Comparison of ENCODE assay signal across 21 cellular contexts in the genomic region with DNA sequence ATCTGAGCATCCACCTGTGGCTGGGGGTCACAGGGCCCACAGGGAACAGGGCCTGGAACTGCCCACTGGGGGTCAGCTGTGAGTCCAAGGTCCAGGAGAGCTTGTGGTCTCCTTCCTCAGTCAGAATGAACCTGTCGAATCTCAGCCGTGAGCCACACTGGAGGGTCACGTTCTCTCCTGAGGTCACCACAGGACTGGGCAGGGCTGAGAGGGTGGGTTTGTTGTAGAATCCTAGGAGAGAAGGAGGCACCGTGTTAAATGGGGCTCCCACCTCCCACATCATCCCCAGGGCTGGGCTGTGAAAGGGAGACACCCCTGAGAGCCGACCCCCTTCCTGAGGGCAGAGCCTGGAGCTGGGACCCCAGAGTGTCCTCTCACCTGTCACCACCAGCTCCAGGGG. TPM values are rescaled to one million over a fixed set of nuclear protein-coding genes. Genes with fewer than 3 reads are reported as not detected.
"Had no signal": no experiment of that assay in that cellular context is flagged by ENCODE, and none has a peak within 500 bp of the region (broad histone marks: within the 10 kb centered on the region; RNA-seq: fewer than 3 reads in every experiment).

No MANE protein-coding gene starts in this region.

- H3K27me3 ChIP-seq: thyroid gland had no signal

- H3K36me3 Mint-ChIP-seq: immature natural killer cell; naive thymus-derived CD4-positive, alpha-beta T cell; type B pancreatic cell had no signal

- H3K36me3 ChIP-seq: gastroesophageal sphincter, left ventricle myocardium inferior, thyroid gland had no signal

- H3K27ac ChIP-seq: gastroesophageal sphincter, left ventricle myocardium inferior, thyroid gland had no signal

- H3K4me1 ChIP-seq: gastroesophageal sphincter, left ventricle myocardium inferior, thyroid gland had no signal

- H3K9me3 ChIP-seq: gastroesophageal sphincter, left ventricle myocardium inferior, thyroid gland had no signal

- H3K4me3 Mint-ChIP-seq: immature natural killer cell; naive thymus-derived CD4-positive, alpha-beta T cell; nephron progenitor cell; type B pancreatic cell had no signal

- H3K4me1 Mint-ChIP-seq: immature natural killer cell, nephron progenitor cell had no signal

- H3K4me3 ChIP-seq: gastroesophageal sphincter, left ventricle myocardium inferior, lung, thyroid gland had no signal

- DNase-seq: cerebellar nuclear complex; effector CD4-positive, alpha-beta T cell; glutamatergic neuron; immature natural killer cell; left ventricle myocardium inferior; mesenchymal stem cell; naive thymus-derived CD4-positive, alpha-beta T cell; nephron progenitor cell; right cardiac atrium; small intestine; stimulated activated CD4-positive, alpha-beta T cell treated with anti-CD3 and anti-CD28 coated beads, Interleukin-2, amount 100 ng/mL, for 48 hours; stimulated activated naive CD4-positive, alpha-beta T cell treated with Interleukin-2 at 50 U/mL for 16 hours; thyroid gland had no signal

- ATAC-seq: esophagus mucosa; gastroesophageal sphincter; naive thymus-derived CD4-positive, alpha-beta T cell had no signal

- H3K9me3 Mint-ChIP-seq: naive thymus-derived CD4-positive, alpha-beta T cell; type B pancreatic cell had no signal

- H3K27ac Mint-ChIP-seq: immature natural killer cell; naive thymus-derived CD4-positive, alpha-beta T cell; type B pancreatic cell had no signal

RNA-seq across cellular contexts. Expression of a gene that starts 1.5 kb away (rescaled TPM):
- total RNA-seq: dermis microvascular lymphatic vessel endothelial cell, fibroblast of lung, osteocyte had no signal
- polyA plus RNA-seq: fibroblast of lung, keratinocyte had no signal

RNA-seq across cellular contexts. Expression of a gene that starts 27.5 kb away (rescaled TPM):
- total RNA-seq: dermis microvascular lymphatic vessel endothelial cell, esophagus mucosa, fibroblast of lung, gastroesophageal sphincter, left ventricle myocardium inferior, osteocyte, right cardiac atrium, thyroid gland had no signal
- polyA plus RNA-seq: fibroblast of lung; keratinocyte; naive thymus-derived CD4-positive, alpha-beta T cell; right cardiac atrium had no signal

RNA-seq across cellular contexts. Expression of a gene that starts 30.6 kb away (rescaled TPM):
- total RNA-seq: dermis microvascular lymphatic vessel endothelial cell, fibroblast of lung, osteocyte had no signal
- polyA plus RNA-seq: fibroblast of lung, keratinocyte had no signal

RNA-seq across cellular contexts. Expression of a gene that starts 53.2 kb away (rescaled TPM):
- total RNA-seq: dermis microvascular lymphatic vessel endothelial cell, fibroblast of lung, osteocyte had no signal
- polyA plus RNA-seq: fibroblast of lung, keratinocyte had no signal

RNA-seq across cellular contexts. Expression of a gene that starts 54.4 kb away (rescaled TPM):
- total RNA-seq: dermis microvascular lymphatic vessel endothelial cell, fibroblast of lung, osteocyte had no signal
- polyA plus RNA-seq: fibroblast of lung; immature natural killer cell; keratinocyte; naive thymus-derived CD4-positive, alpha-beta T cell had no signal
